19 cellular contexts compared by ENCODE assay signal in the genomic region with DNA sequence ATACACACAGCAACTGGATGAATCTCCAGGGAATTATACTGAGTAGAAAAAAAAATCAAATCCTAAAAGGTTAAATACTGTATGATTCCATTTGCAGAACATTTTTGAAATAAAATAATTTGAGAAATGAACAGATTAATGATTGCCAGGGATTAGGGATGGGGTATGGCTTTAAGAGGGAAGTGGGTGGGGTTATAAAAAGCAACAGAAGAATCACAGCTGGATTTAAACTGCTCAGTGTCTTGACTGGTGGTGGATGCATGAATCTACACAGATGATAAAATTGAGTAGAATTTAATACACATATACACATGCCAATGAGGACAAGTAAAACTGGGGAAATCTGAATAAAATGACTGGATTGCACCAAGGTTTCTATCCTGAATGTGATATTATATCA.
A peak's percentile ranks its signal among the peaks of the same experiment; 100 is the strongest.
DNase-seq lines count a peak whose midpoint lies in the region; ATAC-seq, FAIRE-seq and TF ChIP-seq lines count a peak whose summit lies in the region.
"Had no signal": no experiment of that assay in that cellular context is flagged by ENCODE, and none has a peak within 500 bp of the region (broad histone marks: within the 10 kb centered on the region; RNA-seq: fewer than 3 reads in every experiment).

No MANE protein-coding gene starts in this region.

- no peak for DNase-seq in A549 (ENCODE audit: low read depth in 1 of 2, low spot score in 1 of 2)
- peak; percentile 10 for DNase-seq in OCI-M1 (lab: John Stamatoyannopoulos, UW)
- peak; percentile 15 for DNase-seq in SK-MEL-5 (ENCODE audit: low read depth, low spot score)
- DNase-seq in activated naive CD4-positive, alpha-beta T cell treated with anti-CD3 and anti-CD28 coated beads, Interleukin-2, amount 50 U/mL, for 16 hours: no peak
- DNase-seq in SHP77 treated with DMSO at 0.1 percent for 48 hours (lab: John Stamatoyannopoulos, UW): no peak
- DNase-seq: 8988T; C1 segment of cervical spinal cord; Calu3; CD4-positive, alpha-beta memory T cell; COR-L47; DMS53; DMS79 treated with DMSO at 0.1 percent for 48 hours; GF-D8; GOT3 had no signal

- no peak overlapping the region for H3K4me2 ChIP-seq in A549

- H3K4me1 ChIP-seq in A549: no peaks in the 10 kb centered on the region
- H3K4me1 ChIP-seq: HAP-1 had no signal

- POLR2A ChIA-PET in A549 (lab: Yijun Ruan, JAX): no interaction called here

- TF ChIP-seq CTCF in A549 (IDR thresholded peaks at IDR 0.05): no peak

- in situ Hi-C loops in SK-MEL-5 (cut with HindIII; ENCODE audit: low pct_unique_long_range_greater_than_20kb, low sequenced_read_pairs): no loop called here

- CTCF ChIA-PET in A549 (lab: Yijun Ruan, JAX): interaction anchor here (0.6 to 1.7 kb wide), 3 partner anchors 10 to 322 kb away, joined by 3 to 7 read pairs (median 3); no protein-coding TSS in a partner anchor

- no peak for TF ChIP-seq POLR2A in A549 (IDR thresholded peaks at IDR 0.05; ENCODE audit: low read length)

- no peak for FAIRE-seq in A549 (lab: Jason Lieb, UNC)
- FAIRE-seq: GM12891, GM18507, H54 had no signal

- H3K9me3 ChIP-seq in A549: no peaks in the 10 kb centered on the region
- H3K9me3 ChIP-seq: HAP-1 had no signal

- no peak for TF ChIP-seq RAD21 in A549 (conservative IDR thresholded peaks at IDR 0.05 in 1 of 2, IDR thresholded peaks at IDR 0.05 in 1 of 2)

- no peak overlapping the region for H3K4me3 ChIP-seq in A549
- H3K4me3 ChIP-seq: HAP-1 had no signal

- ATAC-seq in A549: peak; percentile 55 to 59; a peak in 3 of 6 replicates
- ATAC-seq in GM19463 (IDR thresholded peaks at IDR 0.05; ENCODE audit: unreplicated experiment): no peak

- no peak overlapping the region for H3K27ac ChIP-seq in A549

- TF ChIP-seq EP300 in A549 (IDR thresholded peaks at IDR 0.05): no peak

TF ChIP-seq in A549, 52 proteins besides CTCF, POLR2A, EP300 and RAD21:
- TF ChIP-seq ZNF302 (CRISPR knock-in tag; IDR thresholded peaks at IDR 0.05): no peak
- TF ChIP-seq, protein P1, sequence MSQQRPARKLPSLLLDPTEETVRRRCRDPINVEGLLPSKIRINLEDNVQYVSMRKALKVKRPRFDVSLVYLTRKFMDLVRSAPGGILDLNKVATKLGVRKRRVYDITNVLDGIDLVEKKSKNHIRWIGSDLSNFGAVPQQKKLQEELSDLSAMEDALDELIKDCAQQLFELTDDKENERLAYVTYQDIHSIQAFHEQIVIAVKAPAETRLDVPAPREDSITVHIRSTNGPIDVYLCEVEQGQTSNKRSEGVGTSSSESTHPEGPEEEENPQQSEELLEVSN (IDR thresholded peaks at IDR 0.05; ENCODE audit: borderline replicate concordance, low read depth): no peak
- no peak for TF ChIP-seq MAZ (IDR thresholded peaks at IDR 0.05; ENCODE audit: borderline replicate concordance, low read depth, low read length)
- no peak for TF ChIP-seq NR3C1 (IDR thresholded peaks at IDR 0.05)
- TF ChIP-seq ESRRA (IDR thresholded peaks at IDR 0.05; ENCODE audit: borderline replicate concordance, low read length): no peak
- TF ChIP-seq RCOR1 (IDR thresholded peaks at IDR 0.05; ENCODE audit: low read depth, low read length): no peak
- TF ChIP-seq, protein P2, sequence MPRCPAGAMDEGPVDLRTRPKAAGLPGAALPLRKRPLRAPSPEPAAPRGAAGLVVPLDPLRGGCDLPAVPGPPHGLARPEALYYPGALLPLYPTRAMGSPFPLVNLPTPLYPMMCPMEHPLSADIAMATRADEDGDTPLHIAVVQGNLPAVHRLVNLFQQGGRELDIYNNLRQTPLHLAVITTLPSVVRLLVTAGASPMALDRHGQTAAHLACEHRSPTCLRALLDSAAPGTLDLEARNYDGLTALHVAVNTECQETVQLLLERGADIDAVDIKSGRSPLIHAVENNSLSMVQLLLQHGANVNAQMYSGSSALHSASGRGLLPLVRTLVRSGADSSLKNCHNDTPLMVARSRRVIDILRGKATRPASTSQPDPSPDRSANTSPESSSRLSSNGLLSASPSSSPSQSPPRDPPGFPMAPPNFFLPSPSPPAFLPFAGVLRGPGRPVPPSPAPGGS (IDR thresholded peaks at IDR 0.05): no peak
- TF ChIP-seq HDAC2 (IDR thresholded peaks at IDR 0.05): no peak
- no peak for TF ChIP-seq FOSL2 (IDR thresholded peaks at IDR 0.05)
- TF ChIP-seq FOSL2 (CRISPR knock-in tag; IDR thresholded peaks at IDR 0.05): no peak
- TF ChIP-seq HOXA7 (CRISPR knock-in tag; IDR thresholded peaks at IDR 0.05): no peak
- no peak for TF ChIP-seq CHD2 (IDR thresholded peaks at IDR 0.05; ENCODE audit: low read length, partially characterized antibody)
- no peak for TF ChIP-seq CEBPB (IDR thresholded peaks at IDR 0.05)
- TF ChIP-seq ZFP36 (IDR thresholded peaks at IDR 0.05; ENCODE audit: borderline replicate concordance, partially characterized antibody): no peak
- TF ChIP-seq NFE2L2 (conservative IDR thresholded peaks at IDR 0.05; ENCODE audit: low read length): no peak
- no peak for TF ChIP-seq HEYL (CRISPR knock-in tag; IDR thresholded peaks at IDR 0.05)
- no peak for TF ChIP-seq JUNB (IDR thresholded peaks at IDR 0.05)
- TF ChIP-seq RNF2 (IDR thresholded peaks at IDR 0.05; ENCODE audit: borderline replicate concordance, low read depth): no peak
- TF ChIP-seq EHMT2 (IDR thresholded peaks at IDR 0.05; ENCODE audit: low read depth): no peak
- no peak for TF ChIP-seq FOSB (CRISPR knock-in tag; IDR thresholded peaks at IDR 0.05)
- no peak for TF ChIP-seq HOXB5 (CRISPR knock-in tag; IDR thresholded peaks at IDR 0.05)

Comparison
In these comparisons a context has a peak if more than half of its experiments do, and no peak if none do; other contexts are left out.
1. DNase-seq: peak in OCI-M1 (single experiment) and SK-MEL-5 (single experiment); none in A549 (0 of 2), activated naive CD4-positive, alpha-beta T cell treated with anti-CD3 and anti-CD28 coated beads, Interleukin-2, amount 50 U/mL, for 16 hours (single experiment) and SHP77 treated with DMSO at 0.1 percent for 48 hours (single experiment).